Comparison of ENCODE assay signal across 8 cellular contexts in the genomic region with DNA sequence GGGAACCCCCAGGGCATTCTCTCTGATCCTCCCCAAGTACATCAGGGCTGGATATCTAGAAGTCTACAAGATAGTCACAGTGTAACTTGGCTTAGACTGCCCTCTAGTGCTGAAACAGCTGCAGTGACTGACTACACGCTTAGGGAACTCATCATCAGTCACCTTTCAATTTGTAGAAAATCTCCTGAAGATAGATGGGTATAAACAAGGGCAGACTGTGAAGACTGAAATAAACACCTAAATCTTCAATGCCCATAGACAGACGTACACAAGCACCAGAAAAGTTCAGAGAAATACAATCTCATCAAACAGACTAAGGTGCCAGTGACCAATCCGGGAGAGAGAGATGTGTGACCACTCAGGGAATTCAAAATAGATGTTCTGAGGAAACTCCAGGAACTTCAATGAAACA.
A peak's percentile ranks its signal among the peaks of the same experiment; 100 is the strongest.
DNase-seq lines count a peak whose midpoint lies in the region; ATAC-seq and TF ChIP-seq lines count a peak whose summit lies in the region.

No MANE protein-coding gene starts in this region.

- H3K9me3 ChIP-seq in DOHH2 (ENCODE audit: control insufficient read depth, insufficient read depth, low read length), result no peaks in the 10 kb centered on the region
- no peaks in the 10 kb centered on the region for H3K9me3 ChIP-seq in iPS DF 6.9 (ENCODE audit: control insufficient read depth, insufficient read depth, low read length)

- in situ Hi-C loops in astrocyte of the spinal cord (cut with HindIII; ENCODE audit: low sequenced_read_pairs), result no loop called here

- H3K79me2 ChIP-seq in DOHH2 (ENCODE audit: control insufficient read depth, low read length), result no peaks in the 10 kb centered on the region

- ATAC-seq in GM21529 (IDR thresholded peaks at IDR 0.05; ENCODE audit: unreplicated experiment), result peak; percentile 80

- H3K9me2 ChIP-seq in DOHH2 (replicated peaks; ENCODE audit: control insufficient read depth, low read length), result no peaks in the 10 kb centered on the region

- TF ChIP-seq CTCF in DOHH2 (IDR thresholded peaks at IDR 0.05; ENCODE audit: low read depth, low read length, poor library complexity, severe bottlenecking), result peak; percentile 96
- peak; percentile 94 for TF ChIP-seq CTCF in astrocyte of the spinal cord (IDR thresholded peaks at IDR 0.05; ENCODE audit: low read depth, low read length)

- H3K27ac ChIP-seq in DOHH2 (ENCODE audit: low read depth, low read length), result no peak overlapping the region
- no peak overlapping the region for H3K27ac ChIP-seq in iPS DF 6.9 (ENCODE audit: low read length)

- H3K4me2 ChIP-seq in DOHH2 (ENCODE audit: low read length), result no peak overlapping the region

- WGBS in iPS DF 6.9 (ENCODE audit: insufficient coverage, insufficient read length), result no CpG with 5 or more reads among the region's 3 CpGs

- DNase-seq in LoVo (ENCODE audit: low spot score) (peak; percentile 61), SKM-1 (lab: John Stamatoyannopoulos, UW; ENCODE audit: unreplicated experiment) (peak; percentile 66), astrocyte of the spinal cord (ENCODE audit: low read depth, low spot score) (peak; percentile 78), iPS DF 6.9 (ENCODE audit: low read depth, low spot score) (peak; percentile 58), DMS79 (lab: John Stamatoyannopoulos, UW) (no peak)
- DNase-seq in stimulated activated CD4-positive, alpha-beta T cell treated with anti-CD3 and anti-CD28 coated beads, Interleukin-15, amount 100 ng/mL, for 48 hours (ENCODE audit: low read depth in 2 of 2), result peak; percentile 18 to 47

- peaks cover 46% of the 10 kb centered on the region for H3K36me3 ChIP-seq in DOHH2 (ENCODE audit: control insufficient read depth, low read length)
- no peaks in the 10 kb centered on the region for H3K36me3 ChIP-seq in iPS DF 6.9 (ENCODE audit: control insufficient read depth, insufficient read depth, low read length)

- no peaks in the 10 kb centered on the region for H3K27me3 ChIP-seq in DOHH2 (ENCODE audit: control insufficient read depth, low read length)
- H3K27me3 ChIP-seq in iPS DF 6.9 (ENCODE audit: control insufficient read depth, insufficient read depth, low read length), result no peaks in the 10 kb centered on the region

- H3F3A ChIP-seq in DOHH2 (ENCODE audit: control insufficient read depth, insufficient read depth), result no peaks in the 10 kb centered on the region

- H3K4me1 ChIP-seq in DOHH2 (ENCODE audit: control insufficient read depth, low read length) (no peaks in the 10 kb centered on the region), iPS DF 6.9 (ENCODE audit: control insufficient read depth, insufficient read depth, low read length) (no peaks in the 10 kb centered on the region)

- peaks cover 4% of the 10 kb centered on the region; the same call in 1 of the 2 replicates for H4K20me1 ChIP-seq in DOHH2 (ENCODE audit: control insufficient read depth, insufficient read depth, low read depth, low read length)

- H3K4me3 ChIP-seq in DOHH2 (ENCODE audit: low read length) (no peak overlapping the region), astrocyte of the spinal cord (ENCODE audit: low read depth, low read length) (no peak overlapping the region), iPS DF 6.9 (ENCODE audit: low read length) (no peak overlapping the region)
